In genomic region chr17:18780991-18781718, GRCh38 we compare ENCODE assay signal across 8 cellular contexts. TPM values are rescaled to one million over a fixed set of nuclear protein-coding genes. Genes with fewer than 3 reads are reported as not detected.
DNase-seq lines count a peak whose midpoint lies in the region; ATAC-seq and TF ChIP-seq lines count a peak whose summit lies in the region.
"Not testable (repeated sequence)": the region's sequence is repeated elsewhere in the genome, so short reads cannot be mapped to it uniquely, and the experiment has no call there.

TVP23B (plus strand) TSS chr17:18781183; CDS start chr17:18781294, 111 bp downstream.

- peak; percentile 99 for ATAC-seq in GM19025 (IDR thresholded peaks at IDR 0.05; ENCODE audit: low read depth, unreplicated experiment)
- peak; percentile 98 for ATAC-seq in HG03280 (IDR thresholded peaks at IDR 0.05; ENCODE audit: unreplicated experiment)
- peak; percentile 95 for ATAC-seq in activated B cell treated with CpG ODN at 0.5 μM for 24 hours (ENCODE audit: low read depth)

- peak within 1 kb of the TSS; percentile 92 for H3K4me3 Mint-ChIP-seq in activated B cell treated with CpG ODN at 0.5 μM for 24 hours

- H3K4me1 ChIP-seq in spleen = peaks cover 0 to 35% (median 13%) of the 10 kb centered on the region in 6 donors

- H3K4me1 Mint-ChIP-seq in activated B cell treated with CpG ODN at 0.5 μM for 24 hours = peaks cover 22% of the 10 kb centered on the region

- H3K27ac ChIP-seq in caudate nucleus (ENCODE audit: low read depth, low read length) = not testable (repeated sequence)
- H3K27ac ChIP-seq in spleen = peak within 1 kb of the TSS; percentile 63 to 91 (median 86)

- intact Hi-C loops in activated B cell treated with CpG ODN at 0.5 μM for 24 hours (cut with micrococcal nuclease) = loop anchor here (1.0 to 10.0 kb wide), 4 partner anchors 76 to 956 kb away; partner anchors contain the start of genes LLGL1 and SMCR8
- intact Hi-C loops in spleen (cut with DNase I; ENCODE audit: low total_unique reads) = not testable (repeated sequence)

- H3K36me3 ChIP-seq in spleen = not testable (repeated sequence)

- H3K36me3 Mint-ChIP-seq in activated B cell treated with CpG ODN at 0.5 μM for 24 hours (ENCODE audit: low read depth) = peaks cover 16% of the 10 kb centered on the region

- WGBS in spleen, 5 donors = 0 to 1% (median 0%) methylated on average over 2 to 53 of the region's 56 CpGs

- H3K9me3 Mint-ChIP-seq in activated B cell treated with CpG ODN at 0.5 μM for 24 hours = not testable (repeated sequence)

- not testable (repeated sequence) for H3K27me3 Mint-ChIP-seq in activated B cell treated with CpG ODN at 0.5 μM for 24 hours

- H3K4me3 ChIP-seq in spleen = peak within 1 kb of the TSS; percentile 34 to 76 (median 48)

- DNase-seq in AG09319 (ENCODE audit: extremely low read depth, low read depth) (peak; percentile 85), NCI-H345 (lab: John Stamatoyannopoulos, UW) (peak; percentile 92), activated B cell treated with CpG ODN at 0.5 μM for 24 hours (peak; percentile 86), caudate nucleus (lab: John Stamatoyannopoulos, UW) (peak; percentile 47 to 97 (median 91)), inferior parietal cortex (ENCODE audit: extremely low spot score) (peak; percentile 89), spleen (peak; percentile 99)

- POLR2A ChIA-PET in activated B cell treated with CpG ODN at 0.5 μM for 24 hours (lab: Charles Lee) = not testable (repeated sequence)

- TF ChIP-seq POLR2A in spleen (IDR thresholded peaks at IDR 0.05) = peak in 2 of 3 donors; percentile 55 to 59

- peak within 1 kb of the TSS; percentile 89 for H3K27ac Mint-ChIP-seq in activated B cell treated with CpG ODN at 0.5 μM for 24 hours

- H3K9me3 ChIP-seq in spleen = not testable (repeated sequence)

- H3K27me3 ChIP-seq in spleen (replicated peaks in 1 of 7) = not testable (repeated sequence)

- TF ChIP-seq CTCF in AG09319 (IDR thresholded peaks at IDR 0.05; ENCODE audit: low read depth, low read length); activated B cell treated with CpG ODN at 0.5 μM for 24 hours (IDR thresholded peaks at IDR 0.05): not testable (repeated sequence)
- TF ChIP-seq CTCF in spleen (IDR thresholded peaks at IDR 0.05 in 8 of 11, conservative IDR thresholded peaks at IDR 0.05 in 3 of 11) = peak in 2 of 11 experiments; percentile 10 to 19

- CTCF ChIA-PET in activated B cell treated with CpG ODN at 0.5 μM for 24 hours (lab: Charles Lee) = not testable (repeated sequence)

RNA-seq across cellular contexts. Expression of gene TVP23B, which starts in this region (rescaled TPM):
- 21.5 and 28.5 TPM in 2 replicates for total RNA-seq in activated B cell treated with CpG ODN at 0.5 μM for 24 hours
- total RNA-seq in spleen = 10 to 100 TPM; 25.2 to 40.5 (median 33.1) TPM
- polyA plus RNA-seq in spleen = 10 to 100 TPM; 16.3 to 17.9 (median 17.2) TPM
